Comparison of ENCODE assay signal across 8 cellular contexts in the genomic region with DNA sequence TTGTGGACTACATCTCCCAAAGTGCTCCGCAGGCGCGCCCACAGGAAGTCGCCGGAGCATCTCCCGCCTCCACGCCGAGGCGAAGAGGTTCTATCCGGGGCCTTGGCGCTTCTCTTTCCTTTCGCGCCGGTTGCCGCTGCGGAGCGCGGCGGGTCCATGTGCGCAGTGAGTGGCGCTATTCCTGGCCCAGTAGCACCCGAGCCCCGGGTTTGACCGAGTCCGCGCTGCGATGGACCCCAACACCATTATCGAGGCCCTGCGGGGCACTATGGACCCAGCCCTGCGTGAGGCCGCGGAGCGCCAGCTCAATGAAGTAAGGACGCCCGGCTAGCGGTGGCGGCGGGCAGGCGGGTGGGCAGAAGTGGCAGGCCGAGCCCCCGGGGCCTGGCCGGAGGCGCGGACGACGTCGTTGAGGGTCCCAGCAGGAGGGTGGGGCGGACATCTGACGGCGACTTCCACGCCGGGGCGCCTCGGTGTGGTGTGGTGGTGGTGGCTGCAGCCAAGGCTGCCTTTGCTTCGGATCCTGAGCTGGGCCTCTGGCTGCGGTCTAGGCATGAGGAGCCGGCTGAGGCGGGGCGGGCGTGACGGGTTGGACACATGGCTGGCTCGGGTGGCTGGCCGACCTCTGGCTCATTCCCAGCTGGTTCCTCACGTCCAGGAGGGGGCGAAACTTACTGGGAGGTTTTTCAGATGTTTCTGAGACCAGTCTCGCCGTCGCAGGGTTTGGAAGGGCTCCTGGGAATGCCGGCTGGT. TPM values are rescaled to one million over a fixed set of nuclear protein-coding genes. Genes with fewer than 3 reads are reported as not detected.
A peak's percentile ranks its signal among the peaks of the same experiment; 100 is the strongest.
DNase-seq lines count a peak whose midpoint lies in the region; ATAC-seq and TF ChIP-seq lines count a peak whose summit lies in the region.

Gene IPO7 (plus strand): TSS at position 118 of the 753 bp plus-strand sequence. CDS start 112 bp downstream, at position 230.

- H3K27ac ChIP-seq in colonic mucosa: peak within 1 kb of the TSS; percentile 93

- no peaks in the 10 kb centered on the region for H3K36me3 ChIP-seq in colonic mucosa

- H3K9ac ChIP-seq in colonic mucosa (ENCODE audit: low read depth in 2 of 2, low read length in 2 of 2): peak within 1 kb of the TSS; percentile 96 to 99

- H3K27me3 ChIP-seq in colonic mucosa: no peaks in the 10 kb centered on the region

- no peak for TF ChIP-seq CTCF in colonic mucosa (IDR thresholded peaks at IDR 0.05)

- intact Hi-C loops in colonic mucosa (cut with DNase I): no loop called here

- H3K4me1 ChIP-seq in colonic mucosa: peaks cover 8% of the 10 kb centered on the region

- DNase-seq in Ammon's horn (ENCODE audit: low spot score) (peak; percentile 97), NCI-H510A treated with DMSO at 0.1 percent for 48 hours (lab: John Stamatoyannopoulos, UW) (peak; percentile 51), colonic mucosa (peak; percentile 92), left lobe of liver (ENCODE audit: low spot score) (peak; percentile 92)
- peak; percentile 94 for DNase-seq in activated CD4-positive, alpha-beta T cell treated with anti-CD3 and anti-CD28 coated beads for 48 hours
- peak; percentile 86 for DNase-seq in stimulated activated CD4-positive, alpha-beta T cell treated with anti-CD3 and anti-CD28 coated beads, Interleukin-2, amount 100 ng/mL, for 4 hours (ENCODE audit: low read depth)

- ATAC-seq in GM19035 (IDR thresholded peaks at IDR 0.05; ENCODE audit: unreplicated experiment) (peak; percentile 95), HG03354 (IDR thresholded peaks at IDR 0.05; ENCODE audit: poor library complexity, severe bottlenecking, unreplicated experiment) (peak; percentile 97), left lobe of liver (peak; percentile 96)

- peak within 1 kb of the TSS; percentile 99 for H3K4me3 ChIP-seq in colonic mucosa

- no peaks in the 10 kb centered on the region for H3K9me3 ChIP-seq in colonic mucosa

RNA-seq across cellular contexts. Expression of gene IPO7, which starts in this region (rescaled TPM):
- 100 to 1,000 TPM in 1 of 2 donors, 10 to 100 TPM in 1; 80.8 to 103 TPM for total RNA-seq in colonic mucosa
- total RNA-seq in left lobe of liver: 39.0 TPM

Comparison
In these comparisons a context has a peak if more than half of its experiments do, and no peak if none do; other contexts are left out.
1. Peak in every context shown above with its lines: DNase-seq, ATAC-seq, H3K4me3 ChIP-seq and H3K27ac ChIP-seq.